18 cellular contexts compared by ENCODE assay signal in the genomic region with DNA sequence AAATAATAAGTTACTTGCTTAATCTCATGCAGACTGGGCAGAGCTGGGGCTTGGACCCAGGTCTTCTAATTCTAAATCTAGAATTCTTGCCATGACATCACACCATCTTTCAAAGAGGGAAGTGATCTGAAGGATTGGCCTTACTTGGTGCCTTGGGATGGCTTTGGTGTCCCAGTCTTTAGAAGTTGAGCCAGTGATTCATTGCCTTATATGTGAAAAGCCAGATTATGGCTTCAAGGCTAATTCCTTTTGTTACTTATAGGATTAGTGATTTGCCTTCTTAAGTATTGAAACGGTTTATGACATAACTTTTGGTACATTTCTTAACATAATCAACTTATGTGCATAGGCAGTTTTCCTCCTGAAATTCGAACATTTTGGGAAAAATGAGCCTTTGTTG. TPM values are rescaled to one million over a fixed set of nuclear protein-coding genes. Genes with fewer than 3 reads are reported as not detected.
DNase-seq lines count a peak whose midpoint lies in the region; ATAC-seq and TF ChIP-seq lines count a peak whose summit lies in the region.
"Had no signal": no experiment of that assay in that cellular context is flagged by ENCODE, and none has a peak within 500 bp of the region (broad histone marks: within the 10 kb centered on the region; RNA-seq: fewer than 3 reads in every experiment).

No MANE protein-coding gene starts in this region.

- no peak overlapping the region for H2AFZ ChIP-seq in smooth muscle cell (ENCODE audit: low read depth)
- H2AFZ ChIP-seq: PC-9 had no signal

- no peaks in the 10 kb centered on the region for H3K27me3 Mint-ChIP-seq in activated T-cell treated with anti-CD3 and anti-CD28 coated beads, Interleukin-2, amount 50 U/mL, for 24 hours
- H3K27me3 Mint-ChIP-seq in activated T-cell treated with anti-CD3 and anti-CD28 coated beads, Interleukin-2, amount 50 U/mL, for 72 hours (ENCODE audit: low read depth): no peaks in the 10 kb centered on the region
- H3K27me3 Mint-ChIP-seq in activated T-helper 17 cell treated with anti-CD3 and anti-CD28 coated beads, Interleukin-2, amount 50 U/mL, for 72 hours: no peaks in the 10 kb centered on the region
- H3K27me3 Mint-ChIP-seq: CD8-positive, alpha-beta memory T cell had no signal

- no peak overlapping the region for H3K18ac ChIP-seq in mesendoderm (ENCODE audit: low read length)

- H3K27me3 ChIP-seq in smooth muscle cell (ENCODE audit: low read depth): no peaks in the 10 kb centered on the region
- no peaks in the 10 kb centered on the region for H3K27me3 ChIP-seq in mesendoderm (ENCODE audit: insufficient read depth, low read length, poor library complexity)
- H3K27me3 ChIP-seq: BLaER1 had no signal

- H3K79me2 ChIP-seq in smooth muscle cell (ENCODE audit: low read depth): peaks cover 51% of the 10 kb centered on the region
- peaks cover 8% of the 10 kb centered on the region for H3K79me2 ChIP-seq in mesendoderm (ENCODE audit: control insufficient read depth, insufficient read depth, low read length)

- no peak overlapping the region for H3K4ac ChIP-seq in mesendoderm (ENCODE audit: low read depth, low read length)

- H4K5ac ChIP-seq in mesendoderm (ENCODE audit: low read length): no peak overlapping the region

- no peak overlapping the region for H2BK15ac ChIP-seq in mesendoderm (replicated peaks; ENCODE audit: low read depth)

- H3K4me3 Mint-ChIP-seq in activated T-cell treated with anti-CD3 and anti-CD28 coated beads, Interleukin-2, amount 50 U/mL, for 24 hours: no peak overlapping the region
- no peak overlapping the region for H3K4me3 Mint-ChIP-seq in activated T-cell treated with anti-CD3 and anti-CD28 coated beads, Interleukin-2, amount 50 U/mL, for 72 hours
- no peak overlapping the region for H3K4me3 Mint-ChIP-seq in activated T-helper 17 cell treated with anti-CD3 and anti-CD28 coated beads, Interleukin-2, amount 50 U/mL, for 72 hours
- H3K4me3 Mint-ChIP-seq: HFFc6 had no signal

- H3K4me3 ChIP-seq in smooth muscle cell (no peak overlapping the region), mesendoderm (ENCODE audit: low read length) (no peak overlapping the region)
- H3K4me3 ChIP-seq: BLaER1, GM12878, PC-9 had no signal

- H3K79me1 ChIP-seq in mesendoderm (ENCODE audit: low read length): peaks cover 9% of the 10 kb centered on the region

- H3K4me2 ChIP-seq in smooth muscle cell (no peak overlapping the region), mesendoderm (ENCODE audit: low read length) (no peak overlapping the region)
- H3K4me2 ChIP-seq: BLaER1, PC-9 had no signal

- H3K9me3 ChIP-seq in smooth muscle cell (replicated peaks; ENCODE audit: low read depth): no peaks in the 10 kb centered on the region

- H3K4me1 ChIP-seq in smooth muscle cell (ENCODE audit: low read depth) (no peaks in the 10 kb centered on the region), mesendoderm (ENCODE audit: control insufficient read depth, low read depth, low read length) (no peaks in the 10 kb centered on the region)

- H3K27ac Mint-ChIP-seq in activated T-cell treated with anti-CD3 and anti-CD28 coated beads, Interleukin-2, amount 50 U/mL, for 24 hours: peak overlapping the region; percentile 17
- no peak overlapping the region for H3K27ac Mint-ChIP-seq in activated T-cell treated with anti-CD3 and anti-CD28 coated beads, Interleukin-2, amount 50 U/mL, for 72 hours
- peak overlapping the region; percentile 70 for H3K27ac Mint-ChIP-seq in activated T-helper 17 cell treated with anti-CD3 and anti-CD28 coated beads, Interleukin-2, amount 50 U/mL, for 72 hours
- H3K27ac Mint-ChIP-seq: HFFc6 had no signal

- in situ Hi-C loops in ACHN (cut with HindIII; ENCODE audit: low pct_ligation_motif_present, low pct_unique_long_range_greater_than_20kb, low sequenced_read_pairs): no loop called here

- no peak overlapping the region for H3K56ac ChIP-seq in mesendoderm (ENCODE audit: low read length)

- H2BK5ac ChIP-seq in mesendoderm (ENCODE audit: low read length): no peak overlapping the region

- no peaks in the 10 kb centered on the region for H3K9me3 Mint-ChIP-seq in activated T-cell treated with anti-CD3 and anti-CD28 coated beads, Interleukin-2, amount 50 U/mL, for 24 hours
- H3K9me3 Mint-ChIP-seq in activated T-cell treated with anti-CD3 and anti-CD28 coated beads, Interleukin-2, amount 50 U/mL, for 72 hours: no peaks in the 10 kb centered on the region
- H3K9me3 Mint-ChIP-seq in activated T-helper 17 cell treated with anti-CD3 and anti-CD28 coated beads, Interleukin-2, amount 50 U/mL, for 72 hours: no peaks in the 10 kb centered on the region
- H3K9me3 Mint-ChIP-seq: CD8-positive, alpha-beta memory T cell; HFFc6 had no signal

- H3K36me3 ChIP-seq in smooth muscle cell (ENCODE audit: low read depth) (peaks cover 15% of the 10 kb centered on the region), mesendoderm (ENCODE audit: control insufficient read depth, insufficient read depth, low read length) (no peaks in the 10 kb centered on the region)

- H2AK5ac ChIP-seq in mesendoderm (ENCODE audit: low read length): no peak overlapping the region

- H4K20me1 ChIP-seq in smooth muscle cell (ENCODE audit: low read depth): peaks cover 72% of the 10 kb centered on the region

- TF ChIP-seq CTCF in smooth muscle cell (IDR thresholded peaks at IDR 0.05; ENCODE audit: borderline replicate concordance, insufficient read depth, poor library complexity, severe bottlenecking): no peak

- H4K8ac ChIP-seq in mesendoderm (ENCODE audit: low read depth, low read length): no peak overlapping the region

- WGBS in smooth muscle cell (ENCODE audit: low lambda C conversion rate): 47% methylated on average over 2 of the region's 2 CpGs
- WGBS in mesendoderm (ENCODE audit: extremely low coverage, insufficient coverage, low lambda C conversion rate): no CpG with 5 or more reads among the region's 2 CpGs

- no peak overlapping the region for H3K23ac ChIP-seq in mesendoderm (ENCODE audit: low read length)

- ATAC-seq in activated T-cell treated with anti-CD3 and anti-CD28 coated beads, Interleukin-2, amount 50 U/mL, for 72 hours (replicated peaks in 1 of 2): no peak
- no peak for ATAC-seq in activated T-helper 17 cell treated with anti-CD3 and anti-CD28 coated beads, Interleukin-2, amount 50 U/mL, for 72 hours (replicated peaks)
- ATAC-seq: GM12878 had no signal

- no peak overlapping the region for H2BK120ac ChIP-seq in mesendoderm (ENCODE audit: low read depth, low read length)

- H3K27ac ChIP-seq in smooth muscle cell (ENCODE audit: low read depth) (peak overlapping the region; percentile 22), mesendoderm (ENCODE audit: low read depth, low read length) (no peak overlapping the region)
- H3K27ac ChIP-seq: BLaER1, PC-9 had no signal

- H3K36me3 Mint-ChIP-seq in activated T-cell treated with anti-CD3 and anti-CD28 coated beads, Interleukin-2, amount 50 U/mL, for 24 hours (ENCODE audit: low read depth): peaks cover 71% of the 10 kb centered on the region
- peaks cover 0 to 17% of the 10 kb centered on the region in 2 donors for H3K36me3 Mint-ChIP-seq in activated T-cell treated with anti-CD3 and anti-CD28 coated beads, Interleukin-2, amount 50 U/mL, for 72 hours (ENCODE audit: insufficient read depth in 2 of 2)
- H3K36me3 Mint-ChIP-seq in activated T-helper 17 cell treated with anti-CD3 and anti-CD28 coated beads, Interleukin-2, amount 50 U/mL, for 72 hours (ENCODE audit: low read depth): peaks cover 88% of the 10 kb centered on the region

- no peaks in the 10 kb centered on the region for H3F3A ChIP-seq in smooth muscle cell (ENCODE audit: low read depth)

- no peak overlapping the region for H3K9ac ChIP-seq in smooth muscle cell (ENCODE audit: low read depth)
- no peak overlapping the region for H3K9ac ChIP-seq in mesendoderm (ENCODE audit: low read length)
- H3K9ac ChIP-seq: BLaER1 had no signal

- no peak for DNase-seq in activated T-cell treated with anti-CD3 and anti-CD28 coated beads, Interleukin-2, amount 50 U/mL, for 24 hours
- no peak for DNase-seq in activated T-cell treated with anti-CD3 and anti-CD28 coated beads, Interleukin-2, amount 50 U/mL, for 72 hours
- DNase-seq in NCI-H82 (lab: John Stamatoyannopoulos, UW) (peak; percentile 99), smooth muscle cell (lab: John Stamatoyannopoulos, UW; ENCODE audit: unreplicated experiment) (no peak), GDM1 (lab: John Stamatoyannopoulos, UW) (no peak), mesendoderm (no peak), ACHN (no peak)
- DNase-seq: 8988T; CD8-positive, alpha-beta memory T cell; DND-41; HFFc6; KG1; NCI-H1105; NCI-H187; PC-9 had no signal

- H3K4me1 Mint-ChIP-seq in activated T-cell treated with anti-CD3 and anti-CD28 coated beads, Interleukin-2, amount 50 U/mL, for 24 hours (ENCODE audit: low read depth): peaks cover 21% of the 10 kb centered on the region
- peaks cover 11% of the 10 kb centered on the region for H3K4me1 Mint-ChIP-seq in activated T-cell treated with anti-CD3 and anti-CD28 coated beads, Interleukin-2, amount 50 U/mL, for 72 hours (ENCODE audit: low read depth)
- peaks cover 5% of the 10 kb centered on the region for H3K4me1 Mint-ChIP-seq in activated T-helper 17 cell treated with anti-CD3 and anti-CD28 coated beads, Interleukin-2, amount 50 U/mL, for 72 hours

RNA-seq across cellular contexts. Expression of a gene that starts 14.9 kb away (rescaled TPM):
- total RNA-seq in activated T-cell treated with anti-CD3 and anti-CD28 coated beads, Interleukin-2, amount 50 U/mL, for 72 hours: 10 to 100 TPM; 28.0 to 29.8 TPM
- total RNA-seq in activated T-helper 17 cell treated with anti-CD3 and anti-CD28 coated beads, Interleukin-2, amount 50 U/mL, for 72 hours: 10 to 100 TPM; 22.5 to 24.4 TPM
- total RNA-seq in smooth muscle cell: 38.2 and 46.8 TPM in 2 replicates
- 23.0 and 25.4 TPM in 2 replicates for polyA plus RNA-seq in smooth muscle cell
- polyA plus RNA-seq in mesendoderm (2013, experiment 1 of 2): 16.4 TPM
- polyA plus RNA-seq in mesendoderm (2013, experiment 2 of 2): 17.5 TPM
